ENCODE assay signal across 8 cellular contexts in the genomic region with DNA sequence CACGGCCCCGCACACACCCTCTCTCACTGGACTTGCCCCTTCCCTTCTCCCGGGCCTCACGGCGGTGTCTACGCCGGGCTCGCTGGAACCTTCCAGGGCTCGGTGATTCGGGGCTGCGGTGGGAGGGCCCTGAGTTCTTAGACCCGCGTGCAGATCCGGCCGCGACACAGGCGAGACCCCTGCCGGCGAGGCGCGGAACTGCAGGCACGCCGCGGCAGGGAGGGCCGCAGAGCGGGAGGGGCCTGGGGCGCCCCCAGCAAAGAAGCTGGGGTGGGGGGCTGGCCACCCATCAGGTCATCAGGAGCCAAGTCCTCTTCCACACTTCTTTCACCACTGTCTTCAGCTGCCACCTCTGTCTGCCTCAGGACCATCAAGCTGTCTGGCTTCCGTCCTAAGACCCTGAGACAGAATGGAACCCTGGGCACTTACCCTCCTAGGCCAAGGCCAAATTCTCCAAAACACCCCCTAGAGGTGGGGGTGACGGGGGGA.
DNase-seq lines count a peak whose midpoint lies in the region; ATAC-seq and TF ChIP-seq lines count a peak whose summit lies in the region.

No MANE protein-coding gene starts in this region.

- peak; percentile 76 for TF ChIP-seq CTCF in AG09319 (IDR thresholded peaks at IDR 0.05; ENCODE audit: low read depth, low read length)
- peak; percentile 99 to 100 (median 100) for TF ChIP-seq CTCF in gastroesophageal sphincter (IDR thresholded peaks at IDR 0.05)
- peak; percentile 99 to 100 (median 100) for TF ChIP-seq CTCF in upper lobe of left lung (IDR thresholded peaks at IDR 0.05)

- H3K9me3 ChIP-seq in SJCRH30 (replicated peaks), result no peaks in the 10 kb centered on the region
- no peaks in the 10 kb centered on the region for H3K9me3 ChIP-seq in gastroesophageal sphincter
- no peaks in the 10 kb centered on the region for H3K9me3 ChIP-seq in upper lobe of left lung

- no CpG with 5 or more reads among the region's 29 CpGs for WGBS in gastroesophageal sphincter (ENCODE audit: low coverage in 1 of 2), 2 donors
- 6 to 40% methylated on average over 3 to 29 of the region's 29 CpGs for WGBS in upper lobe of left lung, 2 donors

- H3K27me3 ChIP-seq in SJCRH30 (no peaks in the 10 kb centered on the region), gastroesophageal sphincter (no peaks in the 10 kb centered on the region), upper lobe of left lung (no peaks in the 10 kb centered on the region)

- H3K4me1 ChIP-seq in SJCRH30 (no peaks in the 10 kb centered on the region), gastroesophageal sphincter (peaks cover 0 to 23% (median 4%) of the 10 kb centered on the region in 3 donors), upper lobe of left lung (peaks cover 11 to 32% (median 28%) of the 10 kb centered on the region in 4 donors)

- TF ChIP-seq POLR2A in gastroesophageal sphincter (IDR thresholded peaks at IDR 0.05), result no peak
- TF ChIP-seq POLR2A in upper lobe of left lung (IDR thresholded peaks at IDR 0.05), result no peak

- H3K27ac ChIP-seq in SJCRH30 (no peak overlapping the region), gastroesophageal sphincter (no peak overlapping the region), upper lobe of left lung (peak overlapping the region in 2 of 4 donors; percentile 44)

- no peak for DNase-seq in AG09319 (ENCODE audit: extremely low read depth, low read depth)
- peak; percentile 76 for DNase-seq in GM19238 (ENCODE audit: insufficient read length, low spot score)
- peak; percentile 79 for DNase-seq in HuH-7.5 (ENCODE audit: low spot score)
- peak; percentile 50 to 70 for DNase-seq in SJCRH30
- peak; percentile 19 to 69 (median 42) for DNase-seq in activated naive CD4-positive, alpha-beta T cell (lab: John Stamatoyannopoulos, UW)
- DNase-seq in pons (ENCODE audit: low spot score), result peak; percentile 25
- DNase-seq in upper lobe of left lung, result peak; percentile 74 to 95

- H3K36me3 ChIP-seq in SJCRH30, result no peaks in the 10 kb centered on the region
- H3K36me3 ChIP-seq in gastroesophageal sphincter, result no peaks in the 10 kb centered on the region
- no peaks in the 10 kb centered on the region for H3K36me3 ChIP-seq in upper lobe of left lung

- H3K4me3 ChIP-seq in SJCRH30, result no peak overlapping the region
- H3K4me3 ChIP-seq in gastroesophageal sphincter, result peak overlapping the region in 1 of 2 donors; percentile 34
- H3K4me3 ChIP-seq in upper lobe of left lung, result peak overlapping the region in 2 of 4 donors; percentile 15 to 22

- peak; percentile 74 for ATAC-seq in gastroesophageal sphincter
- peak; percentile 85 to 91 for ATAC-seq in upper lobe of left lung (ENCODE audit: low FRiP score in 2 of 2)

- TF ChIP-seq EP300 in gastroesophageal sphincter (IDR thresholded peaks at IDR 0.05) (no peak), upper lobe of left lung (IDR thresholded peaks at IDR 0.05) (no peak)
